ENCODE assay signal across 28 cellular contexts in genomic region chr12:95178136-95178535, GRCh38.
"Had no signal": no experiment of that assay in that cellular context is flagged by ENCODE, and none has a peak within 500 bp of the region (broad histone marks: within the 10 kb centered on the region; RNA-seq: fewer than 3 reads in every experiment).

No MANE protein-coding gene starts in this region.

- H3K9me3 ChIP-seq: ascending aorta, body of pancreas, MG63, Peyer's patch had no signal

- H3K27ac Mint-ChIP-seq: activated B cell treated with CpG ODN at 0.5 μM for 24 hours; activated CD4-positive, alpha-beta T cell treated with anti-CD3 and anti-CD28 coated beads, Interleukin-2, amount 10 ng/mL, durations not matched to agents 24 days and 14 days; activated naive CD4-positive, alpha-beta T cell treated with anti-CD3 and anti-CD28 coated beads, Interleukin-2, amount 50 U/mL, for 72 hours; activated naive CD8-positive, alpha-beta T cell treated with anti-CD3 and anti-CD28 coated beads, Interleukin-2, amount 50 U/mL, for 24 hours; T-helper 1 cell treated with Interleukin-12 subunit alpha and Interleukin-12 subunit beta and Interleukin-4 antibody, amounts not matched to agents 30 μg/mL and 1 μg/mL, for 36 hours had no signal

- H3K4me3 ChIP-seq: ascending aorta, body of pancreas, MG63, Peyer's patch had no signal

- ATAC-seq: activated naive CD4-positive, alpha-beta T cell treated with anti-CD3 and anti-CD28 coated beads, Interleukin-2, amount 50 U/mL, for 72 hours; activated naive CD8-positive, alpha-beta T cell treated with anti-CD3 and anti-CD28 coated beads, Interleukin-2, amount 50 U/mL, for 24 hours; activated T-cell treated with anti-CD3 and anti-CD28 coated beads, Interleukin-2, amount 50 U/mL, for 4 hours; body of pancreas had no signal

- FAIRE-seq: bronchial epithelial cell, TTC549 had no signal

- H3K36me3 ChIP-seq: ascending aorta, MG63, Peyer's patch had no signal

- H3K9me3 Mint-ChIP-seq: activated B cell treated with CpG ODN at 0.5 μM for 24 hours; activated CD4-positive, alpha-beta T cell treated with anti-CD3 and anti-CD28 coated beads, Interleukin-2, amount 10 ng/mL, durations not matched to agents 24 days and 14 days; activated naive CD4-positive, alpha-beta T cell treated with anti-CD3 and anti-CD28 coated beads, Interleukin-2, amount 50 U/mL, for 72 hours; activated naive CD8-positive, alpha-beta T cell treated with anti-CD3 and anti-CD28 coated beads, Interleukin-2, amount 50 U/mL, for 24 hours; activated T-cell treated with anti-CD3 and anti-CD28 coated beads, Interleukin-2, amount 50 U/mL, for 4 hours; T-helper 1 cell treated with Interleukin-12 subunit alpha and Interleukin-12 subunit beta and Interleukin-4 antibody, amounts not matched to agents 30 μg/mL and 1 μg/mL, for 36 hours had no signal

- H3K27ac ChIP-seq: ascending aorta, body of pancreas, Peyer's patch, RWPE1 had no signal

- H3K36me3 Mint-ChIP-seq: activated naive CD4-positive, alpha-beta T cell treated with anti-CD3 and anti-CD28 coated beads, Interleukin-2, amount 50 U/mL, for 72 hours had no signal

- DNase-seq: activated B cell treated with CpG ODN at 0.5 μM for 24 hours; activated CD4-positive, alpha-beta T cell treated with anti-CD3 and anti-CD28 coated beads for 1 hour; activated CD4-positive, alpha-beta T cell treated with anti-CD3 and anti-CD28 coated beads, Interleukin-2, amount 10 ng/mL, durations not matched to agents 24 days and 14 days; activated CD4-positive, alpha-beta T cell treated with anti-CD3 and anti-CD28 coated beads, Interleukin-2, amount 50 U/mL, for 48 hours; activated CD8-positive, alpha-beta memory T cell treated with anti-CD3 and anti-CD28 coated beads for 24 hours; activated effector memory CD4-positive, alpha-beta T cell treated with anti-CD3 and anti-CD28 coated beads, Interleukin-2, amount 50 U/mL, for 16 hours; activated naive CD4-positive, alpha-beta T cell treated with Interleukin-2 at 50 U/mL for 16 hours; activated naive CD8-positive, alpha-beta T cell treated with anti-CD3 and anti-CD28 coated beads, Interleukin-2, amount 50 U/mL, for 24 hours; activated T-cell treated with anti-CD3 and anti-CD28 coated beads, Interleukin-2, amount 50 U/mL, for 4 hours; amniotic stem cell; body of pancreas; central memory CD4-positive, alpha-beta T cell; MG63; NCI-H1105; NCI-H1436; NCI-H1694 treated with DMSO at 0.1 percent for 48 hours; NCI-H2029 treated with DMSO at 0.1 percent for 48 hours; NCI-H510A treated with DMSO at 0.1 percent for 48 hours; NCI-H69; NK-92 treated with Interleukin-12 subunit alpha and Interleukin-12 subunit beta, amount 100 ng/mL, for 24 hours; Peyer's patch; Right ventricle myocardium superior had no signal

- H3K27me3 Mint-ChIP-seq: activated B cell treated with CpG ODN at 0.5 μM for 24 hours had no signal

- H3K4me3 Mint-ChIP-seq: activated B cell treated with CpG ODN at 0.5 μM for 24 hours; activated CD4-positive, alpha-beta T cell treated with anti-CD3 and anti-CD28 coated beads, Interleukin-2, amount 10 ng/mL, durations not matched to agents 24 days and 14 days; activated naive CD8-positive, alpha-beta T cell treated with anti-CD3 and anti-CD28 coated beads, Interleukin-2, amount 50 U/mL, for 24 hours; activated T-cell treated with anti-CD3 and anti-CD28 coated beads, Interleukin-2, amount 50 U/mL, for 4 hours; T-helper 1 cell treated with Interleukin-12 subunit alpha and Interleukin-12 subunit beta and Interleukin-4 antibody, amounts not matched to agents 30 μg/mL and 1 μg/mL, for 36 hours had no signal

- H3K27me3 ChIP-seq: ascending aorta, body of pancreas, MG63, Peyer's patch had no signal
